In genomic region chr19:17079710-17080440, GRCh38 we compare ENCODE assay signal across 8 cellular contexts. TPM values are rescaled to one million over a fixed set of nuclear protein-coding genes. Genes with fewer than 3 reads are reported as not detected.
DNase-seq lines count a peak whose midpoint lies in the region; ATAC-seq, FAIRE-seq and TF ChIP-seq lines count a peak whose summit lies in the region.

No MANE protein-coding gene starts in this region.

- intact Hi-C loops in left colon (cut with DNase I, micrococcal nuclease), result loop anchor here in 1 of 2 donors (10.0 kb wide), 1 partner anchor 55 kb away; no protein-coding TSS in a partner anchor

- H3K4me3 ChIP-seq in cardiac fibroblast (replicated peaks in 1 of 2; ENCODE audit: low read depth in 2 of 2, low read length in 2 of 2), result peak overlapping the region; percentile 53 to 65

- ATAC-seq in left colon, result no peak
- no peak for ATAC-seq in HG03135 (IDR thresholded peaks at IDR 0.05; ENCODE audit: unreplicated experiment)

- peak; percentile 87 for FAIRE-seq in GM12891 (lab: Jason Lieb, UNC)

- no peak; the same call in 1 of the 2 replicates for TF ChIP-seq POLR2A in GM12891 (IDR thresholded peaks at IDR 0.05; ENCODE audit: low read depth, low read length)

- peak; percentile 80 for TF ChIP-seq CTCF in cardiac fibroblast (IDR thresholded peaks at IDR 0.05; ENCODE audit: low read depth, low read length)

- DNase-seq in GM12891 (ENCODE audit: insufficient read length, low spot score) (peak; percentile 54), HPDE6-E6E7 (ENCODE audit: extremely low spot score) (peak; percentile 98), cardiac fibroblast (ENCODE audit: low read depth in 2 of 2) (peak; percentile 97 to 99), left colon (peak; percentile 55 to 78), NCI-H1048 (lab: John Stamatoyannopoulos, UW) (no peak)
- peak; percentile 50 to 63 (median 60) for DNase-seq in activated CD4-positive, CD25-positive, alpha-beta regulatory T cell (lab: John Stamatoyannopoulos, UW)
- DNase-seq in stimulated activated CD4-positive, alpha-beta T cell treated with anti-CD3 and anti-CD28 coated beads, Interleukin-1b, Interleukin-23, amount 100 ng/mL, for 24 hours (ENCODE audit: low read depth in 4 of 4, low spot score in 1 of 4), result peak; percentile 34 to 65 (median 48)

TF ChIP-seq in GM12891, 5 proteins besides CTCF, POLR2A, EP300 and RAD21:
- peak; percentile 71 for TF ChIP-seq SPI1 (IDR thresholded peaks at IDR 0.05; ENCODE audit: low read depth, low read length)
- no peak for TF ChIP-seq POU2F2 (IDR thresholded peaks at IDR 0.05; ENCODE audit: low read depth, low read length)
- no peak for TF ChIP-seq TAF1 (IDR thresholded peaks at IDR 0.05; ENCODE audit: low read depth, low read length)
- TF ChIP-seq PAX5 (IDR thresholded peaks at IDR 0.05; ENCODE audit: insufficient read depth, low read length, severe bottlenecking), result peak; percentile 13

RNA-seq across cellular contexts. Expression of gene MYO9B, which starts 4.3 kb away (rescaled TPM):
- polyA plus RNA-seq in GM12891 (2012; ENCODE audit: low read depth, missing spikeins), result 134 TPM
- 10 to 100 TPM; 69.9 to 82.2 TPM for total RNA-seq in left colon

RNA-seq across cellular contexts. Expression of gene HAUS8, which starts 4.6 kb away (rescaled TPM):
- 23.1 TPM for polyA plus RNA-seq in GM12891 (2012; ENCODE audit: low read depth, missing spikeins)
- total RNA-seq in left colon, result 10 to 100 TPM; 10.7 to 14.1 TPM

RNA-seq across cellular contexts. Expression of gene CPAMD8, which starts 53.3 kb away (rescaled TPM):
- 0.35 TPM for polyA plus RNA-seq in GM12891 (2012; ENCODE audit: low read depth, missing spikeins)
- total RNA-seq in left colon, result 1 to 10 TPM; 2.3 to 3.4 TPM
